In the genomic region with DNA sequence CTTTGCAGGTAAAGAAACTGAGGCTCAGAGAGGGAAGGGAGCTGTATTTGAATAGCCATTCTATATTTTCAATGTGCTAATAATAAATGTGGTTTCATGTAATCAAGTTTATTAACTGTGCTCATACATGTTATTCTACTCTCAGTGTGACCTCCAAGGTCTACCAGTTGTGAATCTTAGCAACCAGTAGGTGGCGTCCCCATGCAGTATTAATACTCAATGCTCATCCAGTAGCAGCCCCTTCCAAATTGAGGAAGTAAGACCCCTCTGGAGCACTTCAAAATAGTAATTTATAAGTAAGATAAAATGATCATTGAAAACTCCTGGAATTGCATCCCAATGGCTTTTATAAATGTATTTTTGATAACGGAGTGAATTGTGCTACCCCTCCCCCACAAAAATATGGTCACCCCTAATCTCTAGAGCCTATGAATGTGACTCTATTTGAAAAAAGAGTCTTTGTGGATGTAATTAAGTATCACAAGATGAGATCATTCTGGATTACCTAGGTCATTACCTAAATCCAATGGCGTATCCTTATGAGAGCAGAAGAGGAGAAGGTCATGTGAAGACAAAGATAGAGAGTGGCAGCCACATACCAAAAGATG, we compare ENCODE assay signal across 8 cellular contexts. TPM values are rescaled to one million over a fixed set of nuclear protein-coding genes. Genes with fewer than 3 reads are reported as not detected.
DNase-seq lines count a peak whose midpoint lies in the region; ATAC-seq and TF ChIP-seq lines count a peak whose summit lies in the region.

No MANE protein-coding gene starts in this region.

- CTCF ChIA-PET in activated CD8-positive, alpha-beta T cell treated with anti-CD3 and anti-CD28 coated beads, Interleukin-2, amount 10 ng/mL, durations not matched to agents 7 days and 5 days (lab: Charles Lee), result interaction anchor here (0.6 to 3.1 kb wide), 10 partner anchors 13 to 187 kb away, joined by 3 to 27 read pairs (median 4); a partner anchor contains a TSS

- no peak overlapping the region for H3K27ac ChIP-seq in right atrium auricular region

- no peak overlapping the region for H3K27ac Mint-ChIP-seq in activated CD8-positive, alpha-beta T cell treated with anti-CD3 and anti-CD28 coated beads, Interleukin-2, amount 10 ng/mL, durations not matched to agents 7 days and 5 days
- H3K27ac Mint-ChIP-seq in stimulated activated naive B cell treated with anti-CD40 and anti-IgM and Interleukin-4, amounts not matched to agents 10 μg/mL and 1 μg/mL and 100 μg/mL, for 72 hours, result no peak overlapping the region

- peaks cover 14% of the 10 kb centered on the region for H3K4me1 Mint-ChIP-seq in activated CD8-positive, alpha-beta T cell treated with anti-CD3 and anti-CD28 coated beads, Interleukin-2, amount 10 ng/mL, durations not matched to agents 7 days and 5 days (ENCODE audit: low read depth)
- peaks cover 10 to 11% of the 10 kb centered on the region in 2 donors for H3K4me1 Mint-ChIP-seq in stimulated activated naive B cell treated with anti-CD40 and anti-IgM and Interleukin-4, amounts not matched to agents 10 μg/mL and 1 μg/mL and 100 μg/mL, for 72 hours

- no peaks in the 10 kb centered on the region for H3K27me3 Mint-ChIP-seq in activated CD8-positive, alpha-beta T cell treated with anti-CD3 and anti-CD28 coated beads, Interleukin-2, amount 10 ng/mL, durations not matched to agents 7 days and 5 days (ENCODE audit: low read depth)
- no peaks in the 10 kb centered on the region for H3K27me3 Mint-ChIP-seq in stimulated activated naive B cell treated with anti-CD40 and anti-IgM and Interleukin-4, amounts not matched to agents 10 μg/mL and 1 μg/mL and 100 μg/mL, for 72 hours

- POLR2A ChIA-PET in activated CD8-positive, alpha-beta T cell treated with anti-CD3 and anti-CD28 coated beads, Interleukin-2, amount 10 ng/mL, durations not matched to agents 7 days and 5 days (lab: Charles Lee), result no interaction called here

- in situ Hi-C loops in GM13977 (cut with MboI; ENCODE audit: low pct_unique_long_range_greater_than_20kb, low sequenced_read_pairs, unreplicated experiment), result no loop called here

- H3K27me3 ChIP-seq in right atrium auricular region, result no peaks in the 10 kb centered on the region

- no peaks in the 10 kb centered on the region for H3K4me1 ChIP-seq in right atrium auricular region

- H3K36me3 Mint-ChIP-seq in activated CD8-positive, alpha-beta T cell treated with anti-CD3 and anti-CD28 coated beads, Interleukin-2, amount 10 ng/mL, durations not matched to agents 7 days and 5 days (ENCODE audit: low read depth), result no peaks in the 10 kb centered on the region
- peaks cover 2 to 7% of the 10 kb centered on the region in 2 donors for H3K36me3 Mint-ChIP-seq in stimulated activated naive B cell treated with anti-CD40 and anti-IgM and Interleukin-4, amounts not matched to agents 10 μg/mL and 1 μg/mL and 100 μg/mL, for 72 hours

- H3K36me3 ChIP-seq in right atrium auricular region, result no peaks in the 10 kb centered on the region

- DNase-seq in AG09319 (ENCODE audit: extremely low read depth, low read depth) (no peak), GM13977 (ENCODE audit: low spot score) (peak; percentile 30), NCI-H1694 (lab: John Stamatoyannopoulos, UW) (peak; percentile 25), right atrium auricular region (ENCODE audit: low spot score) (no peak), NCI-H2029 treated with DMSO at 0.1 percent for 48 hours (lab: John Stamatoyannopoulos, UW) (no peak)
- peak; percentile 57 for DNase-seq in activated CD8-positive, alpha-beta T cell treated with anti-CD3 and anti-CD28 coated beads, Interleukin-2, amount 10 ng/mL, durations not matched to agents 7 days and 5 days
- DNase-seq in stimulated activated naive B cell treated with anti-CD40 and anti-IgM and Interleukin-4, amounts not matched to agents 10 μg/mL and 1 μg/mL and 100 μg/mL, for 72 hours, result no peak

- H3K4me3 Mint-ChIP-seq in activated CD8-positive, alpha-beta T cell treated with anti-CD3 and anti-CD28 coated beads, Interleukin-2, amount 10 ng/mL, durations not matched to agents 7 days and 5 days, result no peak overlapping the region
- H3K4me3 Mint-ChIP-seq in stimulated activated naive B cell treated with anti-CD40 and anti-IgM and Interleukin-4, amounts not matched to agents 10 μg/mL and 1 μg/mL and 100 μg/mL, for 72 hours, result no peak overlapping the region

- TF ChIP-seq CTCF in AG09319 (IDR thresholded peaks at IDR 0.05; ENCODE audit: low read depth, low read length), result peak; percentile 68
- TF ChIP-seq CTCF in GM13977 (IDR thresholded peaks at IDR 0.05; ENCODE audit: extremely low read depth, insufficient read depth, missing control alignments), result peak; percentile 69
- peak; percentile 13 to 65 for TF ChIP-seq CTCF in right atrium auricular region (IDR thresholded peaks at IDR 0.05)

- H3K9me3 ChIP-seq in right atrium auricular region, result no peaks in the 10 kb centered on the region

- H3K4me3 ChIP-seq in right atrium auricular region, result no peak overlapping the region

- ATAC-seq in HG02759 (IDR thresholded peaks at IDR 0.05; ENCODE audit: unreplicated experiment), result peak; percentile 93
- ATAC-seq in activated CD8-positive, alpha-beta T cell treated with anti-CD3 and anti-CD28 coated beads, Interleukin-2, amount 10 ng/mL, durations not matched to agents 7 days and 5 days, result peak; percentile 79
- peak; percentile 89 to 96 for ATAC-seq in stimulated activated naive B cell treated with anti-CD40 and anti-IgM and Interleukin-4, amounts not matched to agents 10 μg/mL and 1 μg/mL and 100 μg/mL, for 72 hours (replicated peaks)

- no peaks in the 10 kb centered on the region for H3K9me3 Mint-ChIP-seq in activated CD8-positive, alpha-beta T cell treated with anti-CD3 and anti-CD28 coated beads, Interleukin-2, amount 10 ng/mL, durations not matched to agents 7 days and 5 days (ENCODE audit: insufficient read depth)
- peaks cover 0 to 4% of the 10 kb centered on the region in 2 donors for H3K9me3 Mint-ChIP-seq in stimulated activated naive B cell treated with anti-CD40 and anti-IgM and Interleukin-4, amounts not matched to agents 10 μg/mL and 1 μg/mL and 100 μg/mL, for 72 hours

RNA-seq across cellular contexts. Expression of a gene that starts 20.4 kb away (rescaled TPM):
- 10 to 100 TPM; 10.8 to 12.5 TPM for total RNA-seq in activated CD8-positive, alpha-beta T cell treated with anti-CD3 and anti-CD28 coated beads, Interleukin-2, amount 10 ng/mL, durations not matched to agents 7 days and 5 days
- total RNA-seq in right atrium auricular region, result 1 to 10 TPM; 2.4 to 3.9 TPM

RNA-seq across cellular contexts. Expression of a gene that starts 53.2 kb away (rescaled TPM):
- 10 to 100 TPM; 42.2 to 46.1 TPM for total RNA-seq in activated CD8-positive, alpha-beta T cell treated with anti-CD3 and anti-CD28 coated beads, Interleukin-2, amount 10 ng/mL, durations not matched to agents 7 days and 5 days
- 1 to 10 TPM; 2.7 to 5.0 TPM for total RNA-seq in right atrium auricular region

Comparison
In these comparisons a context has a peak if more than half of its experiments do, and no peak if none do; other contexts are left out.
1. DNase-seq: peak in GM13977 (single experiment), NCI-H1694 (single experiment) and activated CD8-positive, alpha-beta T cell treated with anti-CD3 and anti-CD28 coated beads, Interleukin-2, amount 10 ng/mL, durations not matched to agents 7 days and 5 days (single experiment); none in AG09319 (single experiment), right atrium auricular region (single experiment), stimulated activated naive B cell treated with anti-CD40 and anti-IgM and Interleukin-4, amounts not matched to agents 10 μg/mL and 1 μg/mL and 100 μg/mL, for 72 hours (single experiment) and NCI-H2029 treated with DMSO at 0.1 percent for 48 hours (single experiment).
2. RNA of a gene that starts 53.2 kb away (total RNA-seq): 42.2 to 46.1 TPM in activated CD8-positive, alpha-beta T cell treated with anti-CD3 and anti-CD28 coated beads, Interleukin-2, amount 10 ng/mL, durations not matched to agents 7 days and 5 days; 2.7 to 5.0 TPM in right atrium auricular region; every median in the first group is over 4 times any median in the second.
3. Peak in every context shown above with its lines, with median percentiles within 50 percentile points of each other: CTCF ChIP-seq and ATAC-seq.